ENCODE assay signal across 24 cellular contexts in the genomic region with DNA sequence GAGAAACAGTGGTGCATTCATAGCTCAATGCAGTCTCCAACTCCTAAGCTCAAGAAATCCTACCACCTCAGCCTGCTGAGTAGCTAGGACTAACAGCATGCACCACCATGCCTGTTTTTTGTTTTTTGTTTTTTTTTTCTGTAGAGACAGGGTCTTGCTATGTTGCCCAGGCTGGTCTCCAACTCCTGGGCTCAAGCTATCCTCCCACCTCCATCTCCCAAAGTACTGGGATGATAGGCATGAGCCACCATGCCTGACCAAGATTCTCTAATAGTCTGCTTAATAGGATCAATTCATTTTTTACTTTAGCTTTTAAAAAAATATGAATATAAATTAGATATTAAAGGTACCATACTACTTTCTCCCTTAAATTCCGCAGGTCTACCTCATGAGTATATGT.
"Had no signal": no experiment of that assay in that cellular context is flagged by ENCODE, and none has a peak within 500 bp of the region (broad histone marks: within the 10 kb centered on the region; RNA-seq: fewer than 3 reads in every experiment).

No MANE protein-coding gene starts in this region.

- H3K4me2 ChIP-seq: PC-9, SK-N-SH had no signal

- H3K27me3 Mint-ChIP-seq: IgD-negative memory B cell had no signal

- H3K9me3 ChIP-seq: MG63, Peyer's patch, SJSA1, SK-N-SH had no signal

- H3K9me3 Mint-ChIP-seq: IgD-negative memory B cell had no signal

- H3K9ac ChIP-seq: SK-N-SH had no signal

- ATAC-seq: Right ventricle myocardium inferior had no signal

- H2AFZ ChIP-seq: PC-9 had no signal

- H3K27ac Mint-ChIP-seq: IgD-negative memory B cell had no signal

- DNase-seq: KBM-7, MG63, NCI-H1092, NCI-H1105 treated with DMSO at 0.1 percent for 48 hours, NCI-H1417 treated with DMSO at 0.1 percent for 48 hours, NCI-H146, NCI-H1694 treated with DMSO at 0.1 percent for 48 hours, NCI-H1930, NCI-H2081, NCI-H2171, NCI-H226, NCI-H446, NCI-H510A, NCI-H524 treated with DMSO at 0.1 percent for 48 hours, NCI-H69, NCI-H774, PC-9, Peyer's patch, SHP77 treated with DMSO at 0.1 percent for 48 hours, SK-N-SH, SW 1271 had no signal

- H3K36me3 ChIP-seq: MG63, Peyer's patch, SJSA1 had no signal

- H3K27me3 ChIP-seq: MG63, Peyer's patch, SJSA1 had no signal

- H3K27ac ChIP-seq: PC-9, Peyer's patch, SJSA1 had no signal

- H3K4me1 ChIP-seq: Peyer's patch, SJSA1 had no signal

- H3K4me3 ChIP-seq: MG63, PC-9, Peyer's patch, SJSA1 had no signal
